29 cellular contexts compared by ENCODE assay signal in genomic region chr2:237352279-237352845, GRCh38.
DNase-seq lines count a peak whose midpoint lies in the region; ATAC-seq and TF ChIP-seq lines count a peak whose summit lies in the region.
"Had no signal": no experiment of that assay in that cellular context is flagged by ENCODE, and none has a peak within 500 bp of the region (broad histone marks: within the 10 kb centered on the region; RNA-seq: fewer than 3 reads in every experiment).

No MANE protein-coding gene starts in this region.

- H3K9me3 ChIP-seq in fibroblast of lung (ENCODE audit: control insufficient read depth, insufficient read depth, low read depth, low read length) (no peaks in the 10 kb centered on the region), ovary (no peaks in the 10 kb centered on the region)
- H3K9me3 ChIP-seq: A549, breast epithelium, upper lobe of left lung had no signal

- no peak overlapping the region for H3K4me3 ChIP-seq in fibroblast of lung (replicated peaks in 1 of 4; ENCODE audit: control extremely low read depth in 1 of 4, insufficient read depth in 1 of 4, low read depth in 3 of 4, low read length in 4 of 4)
- no peak overlapping the region for H3K4me3 ChIP-seq in ovary
- H3K4me3 ChIP-seq: A549, breast epithelium, neural progenitor cell, SK-N-MC, upper lobe of left lung had no signal

- H3K9ac ChIP-seq in fibroblast of lung (ENCODE audit: insufficient read depth, low read length): no peak overlapping the region
- H3K9ac ChIP-seq: neural progenitor cell had no signal

- TF ChIP-seq EP300 in ovary (IDR thresholded peaks at IDR 0.05): no peak

- no peaks in the 10 kb centered on the region for H4K20me1 ChIP-seq in fibroblast of lung (ENCODE audit: control insufficient read depth, extremely low read depth, insufficient read depth, low read length)

- H3K4me3 Mint-ChIP-seq in activated CD8-positive, alpha-beta memory T cell treated with anti-CD3 and anti-CD28 coated beads, Interleukin-2, amount 10 ng/mL, durations not matched to agents 7 days and 5 days: no peak overlapping the region
- H3K4me3 Mint-ChIP-seq in nephron progenitor cell: no peak overlapping the region
- H3K4me3 Mint-ChIP-seq: activated CD4-positive, alpha-beta memory T cell treated with anti-CD3 and anti-CD28 coated beads, Interleukin-2, amount 10 ng/mL, durations not matched to agents 7 days and 5 days; B cell; CD8-positive, alpha-beta T cell; immature natural killer cell; neural progenitor cell; stimulated activated effector memory CD8-positive, alpha-beta T cell treated with anti-CD3 and anti-CD28 coated beads, Interleukin-12 subunit alpha, Interleukin-12 subunit beta, amount 100 ng/mL, for 72 hours; T-helper 1 cell treated with Interleukin-12 subunit alpha and Interleukin-12 subunit beta and Interleukin-4 antibody, amounts not matched to agents 30 μg/mL and 1 μg/mL, for 36 hours had no signal

- no peak overlapping the region for H2AFZ ChIP-seq in fibroblast of lung (ENCODE audit: low read length)
- H2AFZ ChIP-seq: neural progenitor cell had no signal

- peak; percentile 35 for DNase-seq in activated CD8-positive, alpha-beta memory T cell treated with anti-CD3 and anti-CD28 coated beads, Interleukin-2, amount 50 U/mL, for 48 hours
- DNase-seq in activated CD8-positive, alpha-beta memory T cell treated with anti-CD3 and anti-CD28 coated beads, Interleukin-2, amount 10 ng/mL, durations not matched to agents 7 days and 5 days: no peak
- peak in 1 of 2 donors; percentile 35 for DNase-seq in fibroblast of lung (ENCODE audit: low read depth in 2 of 2)
- no peak for DNase-seq in ovary
- DNase-seq in NCI-H2227 (lab: John Stamatoyannopoulos, UW; ENCODE audit: unreplicated experiment): no peak
- DNase-seq in NCI-H82 (lab: John Stamatoyannopoulos, UW): no peak
- no peak for DNase-seq in SIG-M5 (lab: John Stamatoyannopoulos, UW)
- no peak for DNase-seq in nephron progenitor cell
- DNase-seq: activated CD4-positive, alpha-beta memory T cell treated with anti-CD3 and anti-CD28 coated beads, Interleukin-2, amount 10 ng/mL, durations not matched to agents 7 days and 5 days; activated T-cell treated with anti-CD3 and anti-CD28 coated beads for 4 hours; CD8-positive, alpha-beta T cell; GOT3; immature natural killer cell; left cardiac atrium; NCI-H2107; NCI-H774; stimulated activated CD4-positive, alpha-beta T cell treated with anti-CD3 and anti-CD28 coated beads, Interleukin-15, amount 100 ng/mL, for 24 hours; substantia nigra; upper lobe of left lung had no signal

- no peaks in the 10 kb centered on the region for H3K27me3 Mint-ChIP-seq in activated CD8-positive, alpha-beta memory T cell treated with anti-CD3 and anti-CD28 coated beads, Interleukin-2, amount 10 ng/mL, durations not matched to agents 7 days and 5 days
- H3K27me3 Mint-ChIP-seq in nephron progenitor cell (ENCODE audit: low read depth, poor library complexity): peaks cover 10% of the 10 kb centered on the region
- H3K27me3 Mint-ChIP-seq: activated CD4-positive, alpha-beta memory T cell treated with anti-CD3 and anti-CD28 coated beads, Interleukin-2, amount 10 ng/mL, durations not matched to agents 7 days and 5 days had no signal

- no peak overlapping the region for H3K4me2 ChIP-seq in fibroblast of lung (ENCODE audit: extremely low read depth, insufficient read depth, low read length)
- H3K4me2 ChIP-seq: A549, neural progenitor cell had no signal

- ATAC-seq in activated CD8-positive, alpha-beta memory T cell treated with anti-CD3 and anti-CD28 coated beads, Interleukin-2, amount 10 ng/mL, durations not matched to agents 7 days and 5 days: no peak
- ATAC-seq: A549; activated CD4-positive, CD25-positive, alpha-beta regulatory T cell treated with anti-CD3 and anti-CD28 coated beads, Interleukin-2, amount 50 U/mL, for 24 hours; activated naive CD4-positive, alpha-beta T cell treated with anti-CD3 and anti-CD28 coated beads, Interleukin-2, amount 50 U/mL, for 72 hours; CD8-positive, alpha-beta T cell; left cardiac atrium; stimulated activated effector memory CD8-positive, alpha-beta T cell treated with anti-CD3 and anti-CD28 coated beads, Interleukin-12 subunit alpha, Interleukin-12 subunit beta, amount 100 ng/mL, for 72 hours had no signal

- no peaks in the 10 kb centered on the region for H3K4me1 Mint-ChIP-seq in activated CD8-positive, alpha-beta memory T cell treated with anti-CD3 and anti-CD28 coated beads, Interleukin-2, amount 10 ng/mL, durations not matched to agents 7 days and 5 days
- H3K4me1 Mint-ChIP-seq in nephron progenitor cell: peaks cover 36% of the 10 kb centered on the region
- H3K4me1 Mint-ChIP-seq: activated CD4-positive, alpha-beta memory T cell treated with anti-CD3 and anti-CD28 coated beads, Interleukin-2, amount 10 ng/mL, durations not matched to agents 7 days and 5 days; B cell; immature natural killer cell; stimulated activated effector memory CD8-positive, alpha-beta T cell treated with anti-CD3 and anti-CD28 coated beads, Interleukin-12 subunit alpha, Interleukin-12 subunit beta, amount 100 ng/mL, for 72 hours had no signal

- CTCF ChIA-PET in activated CD8-positive, alpha-beta memory T cell treated with anti-CD3 and anti-CD28 coated beads, Interleukin-2, amount 10 ng/mL, durations not matched to agents 7 days and 5 days (lab: Charles Lee): no interaction called here

- TF ChIP-seq CTCF in fibroblast of lung (conservative IDR thresholded peaks at IDR 0.05 in 1 of 2, IDR thresholded peaks at IDR 0.05 in 1 of 2; ENCODE audit: low read depth in 1 of 2, low read length in 2 of 2) (no peak), ovary (IDR thresholded peaks at IDR 0.05) (no peak), nephron progenitor cell (IDR thresholded peaks at IDR 0.05) (no peak)

- no peak for TF ChIP-seq POLR2A in ovary (IDR thresholded peaks at IDR 0.05)

- H3K27me3 ChIP-seq in fibroblast of lung (ENCODE audit: control insufficient read depth, insufficient read depth, low read length): no peaks in the 10 kb centered on the region
- no peaks in the 10 kb centered on the region for H3K27me3 ChIP-seq in ovary
- H3K27me3 ChIP-seq: breast epithelium, neural progenitor cell, upper lobe of left lung had no signal

- 46 to 65% (median 46%) methylated on average over 6 of the region's 6 CpGs for WGBS in ovary, 3 donors

- no peaks in the 10 kb centered on the region for H3K36me3 Mint-ChIP-seq in activated CD8-positive, alpha-beta memory T cell treated with anti-CD3 and anti-CD28 coated beads, Interleukin-2, amount 10 ng/mL, durations not matched to agents 7 days and 5 days
- H3K36me3 Mint-ChIP-seq in nephron progenitor cell (ENCODE audit: low read depth): peaks cover 33% of the 10 kb centered on the region
- H3K36me3 Mint-ChIP-seq: activated naive CD4-positive, alpha-beta T cell treated with anti-CD3 and anti-CD28 coated beads, Interleukin-2, amount 50 U/mL, for 72 hours; immature natural killer cell; neural progenitor cell had no signal

- H3K9me3 Mint-ChIP-seq in activated CD8-positive, alpha-beta memory T cell treated with anti-CD3 and anti-CD28 coated beads, Interleukin-2, amount 10 ng/mL, durations not matched to agents 7 days and 5 days (ENCODE audit: low read depth): no peaks in the 10 kb centered on the region
- H3K9me3 Mint-ChIP-seq in nephron progenitor cell: no peaks in the 10 kb centered on the region
- H3K9me3 Mint-ChIP-seq: activated CD4-positive, alpha-beta memory T cell treated with anti-CD3 and anti-CD28 coated beads, Interleukin-2, amount 10 ng/mL, durations not matched to agents 7 days and 5 days; activated naive CD4-positive, alpha-beta T cell treated with anti-CD3 and anti-CD28 coated beads, Interleukin-2, amount 50 U/mL, for 72 hours; CD8-positive, alpha-beta T cell; immature natural killer cell; neural progenitor cell; stimulated activated effector memory CD8-positive, alpha-beta T cell treated with anti-CD3 and anti-CD28 coated beads, Interleukin-12 subunit alpha, Interleukin-12 subunit beta, amount 100 ng/mL, for 72 hours; T-helper 1 cell treated with Interleukin-12 subunit alpha and Interleukin-12 subunit beta and Interleukin-4 antibody, amounts not matched to agents 30 μg/mL and 1 μg/mL, for 36 hours had no signal

- no peak overlapping the region for H3K27ac Mint-ChIP-seq in activated CD8-positive, alpha-beta memory T cell treated with anti-CD3 and anti-CD28 coated beads, Interleukin-2, amount 10 ng/mL, durations not matched to agents 7 days and 5 days
- no peak overlapping the region for H3K27ac Mint-ChIP-seq in nephron progenitor cell
- H3K27ac Mint-ChIP-seq: activated CD4-positive, alpha-beta memory T cell treated with anti-CD3 and anti-CD28 coated beads, Interleukin-2, amount 10 ng/mL, durations not matched to agents 7 days and 5 days; activated naive CD4-positive, alpha-beta T cell treated with anti-CD3 and anti-CD28 coated beads, Interleukin-2, amount 50 U/mL, for 72 hours; B cell; CD8-positive, alpha-beta T cell; immature natural killer cell; neural progenitor cell; progenitor cell of endocrine pancreas; stimulated activated effector memory CD8-positive, alpha-beta T cell treated with anti-CD3 and anti-CD28 coated beads, Interleukin-12 subunit alpha, Interleukin-12 subunit beta, amount 100 ng/mL, for 72 hours; T-helper 1 cell treated with Interleukin-12 subunit alpha and Interleukin-12 subunit beta and Interleukin-4 antibody, amounts not matched to agents 30 μg/mL and 1 μg/mL, for 36 hours had no signal

- peaks cover 58% of the 10 kb centered on the region for H3K36me3 ChIP-seq in fibroblast of lung (ENCODE audit: control insufficient read depth, insufficient read depth, low read length)
- no peaks in the 10 kb centered on the region for H3K36me3 ChIP-seq in ovary
- H3K36me3 ChIP-seq: breast epithelium, neural progenitor cell had no signal

- H3K27ac ChIP-seq in fibroblast of lung (ENCODE audit: insufficient read depth, low read length) (peak overlapping the region; percentile 4), ovary (peak overlapping the region; percentile 25 to 42)
- H3K27ac ChIP-seq: A549, neural progenitor cell, SK-N-MC had no signal

- peaks cover 3% of the 10 kb centered on the region for H3K79me2 ChIP-seq in fibroblast of lung (ENCODE audit: control insufficient read depth, insufficient read depth, low read length)

- intact Hi-C loops in ovary (cut with DNase I): no loop called here

- H3K4me1 ChIP-seq in fibroblast of lung (ENCODE audit: control insufficient read depth, extremely low read depth, insufficient read depth, low read length) (no peaks in the 10 kb centered on the region), ovary (ENCODE audit: insufficient read depth) (peaks cover 14% of the 10 kb centered on the region)
- H3K4me1 ChIP-seq: A549, neural progenitor cell, upper lobe of left lung had no signal
